28 cellular contexts compared by ENCODE assay signal in the genomic region with DNA sequence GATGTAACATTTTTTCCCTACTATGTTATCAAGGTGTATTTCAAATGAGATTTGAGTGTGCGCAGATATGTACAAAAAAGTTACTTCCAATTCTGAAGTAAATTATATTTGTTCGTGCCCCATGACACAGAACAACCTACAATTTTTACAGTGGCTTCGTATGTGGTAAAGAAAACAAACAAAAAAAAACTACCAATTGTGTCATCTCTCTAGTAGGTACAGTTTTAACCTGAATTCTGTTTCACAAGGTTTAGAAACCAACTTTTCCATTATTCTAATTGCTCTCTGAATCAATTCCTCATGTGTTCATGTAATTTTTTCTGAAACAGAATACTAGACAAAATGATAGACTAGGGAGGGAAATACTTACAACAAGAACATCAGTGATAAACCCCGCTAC. TPM values are rescaled to one million over a fixed set of nuclear protein-coding genes. Genes with fewer than 3 reads are reported as not detected.
DNase-seq lines count a peak whose midpoint lies in the region; ATAC-seq and TF ChIP-seq lines count a peak whose summit lies in the region.
"Had no signal": no experiment of that assay in that cellular context is flagged by ENCODE, and none has a peak within 500 bp of the region (broad histone marks: within the 10 kb centered on the region; RNA-seq: fewer than 3 reads in every experiment).

No MANE protein-coding gene starts in this region.

- H3K27me3 ChIP-seq in prostate gland (replicated peaks; ENCODE audit: insufficient read depth) = no peaks in the 10 kb centered on the region
- H3K27me3 ChIP-seq: colonic mucosa, pancreas, testis had no signal

- no peaks in the 10 kb centered on the region for H3K36me3 ChIP-seq in prostate gland
- H3K36me3 ChIP-seq: colonic mucosa, lower lobe of right lung, pancreas had no signal

- H3K27ac Mint-ChIP-seq in T-helper 17 cell = peak overlapping the region; percentile 34
- peak overlapping the region in 1 of 2 donors; percentile 33 for H3K27ac Mint-ChIP-seq in effector memory CD8-positive, alpha-beta T cell
- H3K27ac Mint-ChIP-seq in stimulated activated effector memory CD8-positive, alpha-beta T cell treated with anti-CD3 and anti-CD28 coated beads, Interleukin-12 subunit alpha, Interleukin-12 subunit beta, amount 100 ng/mL, for 72 hours = peak overlapping the region; percentile 35

- H3K9me3 ChIP-seq in T-helper 17 cell (ENCODE audit: control insufficient read depth, low read length, poor library complexity, severe bottlenecking) (no peaks in the 10 kb centered on the region), prostate gland (no peaks in the 10 kb centered on the region)
- H3K9me3 ChIP-seq: colonic mucosa, lower lobe of right lung, pancreas, testis had no signal

- peak overlapping the region; percentile 4 for H3K4me3 Mint-ChIP-seq in activated T-cell treated with anti-CD3 and anti-CD28 coated beads, Interleukin-2, amount 50 U/mL, for 4 hours
- H3K4me3 Mint-ChIP-seq in T-helper 17 cell = no peak overlapping the region
- peak overlapping the region; percentile 2 to 51 for H3K4me3 Mint-ChIP-seq in effector memory CD8-positive, alpha-beta T cell
- H3K4me3 Mint-ChIP-seq in stimulated activated effector memory CD8-positive, alpha-beta T cell treated with anti-CD3 and anti-CD28 coated beads, Interleukin-12 subunit alpha, Interleukin-12 subunit beta, amount 100 ng/mL, for 72 hours = peak overlapping the region; percentile 35
- H3K4me3 Mint-ChIP-seq: stimulated activated naive B cell treated with anti-CD40 and anti-IgM and Interleukin-4, amounts not matched to agents 10 μg/mL and 1 μg/mL and 100 μg/mL, for 72 hours had no signal

- 80% methylated on average over 4 of the region's 4 CpGs for WGBS in prostate gland

- peak in 1 of 2 donors; percentile 15 for ATAC-seq in activated T-cell treated with anti-CD3 and anti-CD28 coated beads, Interleukin-2, amount 50 U/mL, for 4 hours
- ATAC-seq in T-helper 17 cell = no peak
- ATAC-seq in effector memory CD8-positive, alpha-beta T cell (replicated peaks) = no peak
- ATAC-seq in stimulated activated effector memory CD8-positive, alpha-beta T cell treated with anti-CD3 and anti-CD28 coated beads, Interleukin-12 subunit alpha, Interleukin-12 subunit beta, amount 100 ng/mL, for 72 hours = peak; percentile 67
- ATAC-seq: lower lobe of right lung; pancreas; stimulated activated naive B cell treated with anti-CD40 and anti-IgM and Interleukin-4, amounts not matched to agents 10 μg/mL and 1 μg/mL and 100 μg/mL, for 72 hours had no signal

- TF ChIP-seq CTCF in prostate gland (IDR thresholded peaks at IDR 0.05) = no peak

- H3K27me3 Mint-ChIP-seq in activated T-cell treated with anti-CD3 and anti-CD28 coated beads, Interleukin-2, amount 50 U/mL, for 4 hours (ENCODE audit: low read depth) = no peaks in the 10 kb centered on the region
- no peaks in the 10 kb centered on the region for H3K27me3 Mint-ChIP-seq in T-helper 17 cell
- no peaks in the 10 kb centered on the region for H3K27me3 Mint-ChIP-seq in effector memory CD8-positive, alpha-beta T cell
- H3K27me3 Mint-ChIP-seq: stimulated activated naive B cell treated with anti-CD40 and anti-IgM and Interleukin-4, amounts not matched to agents 10 μg/mL and 1 μg/mL and 100 μg/mL, for 72 hours had no signal

- DNase-seq in activated T-cell treated with anti-CD3 and anti-CD28 coated beads, Interleukin-2, amount 50 U/mL, for 4 hours = no peak
- DNase-seq in activated T-cell treated with anti-CD3 and anti-CD28 coated beads, Interleukin-2, amount 50 U/mL, for 48 hours = no peak
- no peak for DNase-seq in T-helper 17 cell
- DNase-seq in effector memory CD8-positive, alpha-beta T cell = no peak
- no peak for DNase-seq in stimulated activated effector memory CD8-positive, alpha-beta T cell treated with anti-CD3 and anti-CD28 coated beads, Interleukin-12 subunit alpha, Interleukin-12 subunit beta, amount 100 ng/mL, for 72 hours (ENCODE audit: low spot score in 2 of 2)
- no peak for DNase-seq in prostate gland (ENCODE audit: low spot score)
- DNase-seq in COLO829 (ENCODE audit: low spot score) = no peak
- no peak for DNase-seq in middle frontal gyrus (ENCODE audit: extremely low spot score, low spot score)
- DNase-seq: activated CD4-positive, alpha-beta T cell treated with anti-CD3 and anti-CD28 coated beads for 48 hours; aorta; colonic mucosa; effector CD4-positive, alpha-beta T cell; H7; hippocampal formation; lower lobe of right lung; NCI-H1417; NCI-H2081; NCI-H2227 treated with DMSO at 0.1 percent for 48 hours; pancreas; stimulated activated naive B cell treated with anti-CD40 and anti-IgM and Interleukin-4, amounts not matched to agents 10 μg/mL and 1 μg/mL and 100 μg/mL, for 72 hours; SW 1271; T-helper 9 cell; testis had no signal

- peaks cover 62% of the 10 kb centered on the region for H3K4me1 Mint-ChIP-seq in activated T-cell treated with anti-CD3 and anti-CD28 coated beads, Interleukin-2, amount 50 U/mL, for 4 hours (ENCODE audit: low read depth)
- H3K4me1 Mint-ChIP-seq in T-helper 17 cell = peaks cover 40% of the 10 kb centered on the region
- peaks cover 34 to 53% of the 10 kb centered on the region in 2 donors for H3K4me1 Mint-ChIP-seq in effector memory CD8-positive, alpha-beta T cell (ENCODE audit: low read depth in 2 of 2)
- peaks cover 48% of the 10 kb centered on the region for H3K4me1 Mint-ChIP-seq in stimulated activated effector memory CD8-positive, alpha-beta T cell treated with anti-CD3 and anti-CD28 coated beads, Interleukin-12 subunit alpha, Interleukin-12 subunit beta, amount 100 ng/mL, for 72 hours

- peaks cover 12% of the 10 kb centered on the region for H3K36me3 Mint-ChIP-seq in activated T-cell treated with anti-CD3 and anti-CD28 coated beads, Interleukin-2, amount 50 U/mL, for 4 hours (ENCODE audit: insufficient read depth)
- H3K36me3 Mint-ChIP-seq in T-helper 17 cell (ENCODE audit: low read depth) = no peaks in the 10 kb centered on the region
- peaks cover 7% of the 10 kb centered on the region for H3K36me3 Mint-ChIP-seq in effector memory CD8-positive, alpha-beta T cell (ENCODE audit: insufficient read depth)
- H3K36me3 Mint-ChIP-seq in stimulated activated effector memory CD8-positive, alpha-beta T cell treated with anti-CD3 and anti-CD28 coated beads, Interleukin-12 subunit alpha, Interleukin-12 subunit beta, amount 100 ng/mL, for 72 hours = no peaks in the 10 kb centered on the region

- no peak for TF ChIP-seq POLR2A in prostate gland (IDR thresholded peaks at IDR 0.05)

- H3K4me1 ChIP-seq in prostate gland (replicated peaks) = no peaks in the 10 kb centered on the region

- H3K4me3 ChIP-seq in prostate gland = no peak overlapping the region
- H3K4me3 ChIP-seq: colonic mucosa, lower lobe of right lung, pancreas, skin epidermis, testis had no signal

- no peaks in the 10 kb centered on the region for H3K9me3 Mint-ChIP-seq in activated T-cell treated with anti-CD3 and anti-CD28 coated beads, Interleukin-2, amount 50 U/mL, for 4 hours
- H3K9me3 Mint-ChIP-seq in effector memory CD8-positive, alpha-beta T cell = no peaks in the 10 kb centered on the region
- no peaks in the 10 kb centered on the region for H3K9me3 Mint-ChIP-seq in stimulated activated effector memory CD8-positive, alpha-beta T cell treated with anti-CD3 and anti-CD28 coated beads, Interleukin-12 subunit alpha, Interleukin-12 subunit beta, amount 100 ng/mL, for 72 hours
- H3K9me3 Mint-ChIP-seq: activated naive CD4-positive, alpha-beta T cell treated with anti-CD3 and anti-CD28 coated beads, Interleukin-2, amount 50 U/mL, for 72 hours; stimulated activated naive B cell treated with anti-CD40 and anti-IgM and Interleukin-4, amounts not matched to agents 10 μg/mL and 1 μg/mL and 100 μg/mL, for 72 hours had no signal

- no peak overlapping the region for H3K27ac ChIP-seq in prostate gland
- H3K27ac ChIP-seq: colonic mucosa, epithelial cell of prostate, KMS-11, lower lobe of right lung, pancreas, skin epidermis, testis, VCaP had no signal

- intact Hi-C loops in prostate gland (cut with DNase I) = no loop called here

RNA-seq across cellular contexts. Expression of gene SCAF4, which starts 7.4 kb away (rescaled TPM):
- 10 to 100 TPM; 56.9 to 60.1 (median 59.7) TPM for total RNA-seq in activated T-cell treated with anti-CD3 and anti-CD28 coated beads, Interleukin-2, amount 50 U/mL, for 4 hours
- total RNA-seq in T-helper 17 cell (10 to 100 TPM; 53.8 to 61.3 TPM), prostate gland (10 to 100 TPM; 12.6 to 29.5 TPM)
